In genomic region chr5:131795128-131795719, GRCh38 we compare ENCODE assay signal across 9 cellular contexts. TPM values are rescaled to one million over a fixed set of nuclear protein-coding genes. Genes with fewer than 3 reads are reported as not detected.
A peak's percentile ranks its signal among the peaks of the same experiment; 100 is the strongest.
DNase-seq lines count a peak whose midpoint lies in the region; ATAC-seq and TF ChIP-seq lines count a peak whose summit lies in the region.
"Had no signal": no experiment of that assay in that cellular context is flagged by ENCODE, and none has a peak within 500 bp of the region (broad histone marks: within the 10 kb centered on the region; RNA-seq: fewer than 3 reads in every experiment).

No MANE protein-coding gene starts in this region.

- 24 to 39% methylated on average over 7 of the region's 7 CpGs for WGBS in sigmoid colon, 2 donors

- H3K9me2 ChIP-seq in OCI-LY7 (ENCODE audit: insufficient read depth, low read length), result no peaks in the 10 kb centered on the region

- no peak for ATAC-seq in activated CD4-positive, CD25-positive, alpha-beta regulatory T cell treated with anti-CD3 and anti-CD28 coated beads, Interleukin-2, amount 50 U/mL, for 24 hours

- H3K9me3 ChIP-seq in OCI-LY7 (ENCODE audit: low read length) (no peaks in the 10 kb centered on the region), sigmoid colon (no peaks in the 10 kb centered on the region)

- intact Hi-C loops in OCI-LY7 (cut with micrococcal nuclease; ENCODE audit: unreplicated experiment), result loop anchor here (10.0 kb wide), 2 partner anchors 530 to 630 kb away; partner anchors contain the start of genes CDC42SE2 and HINT1
- intact Hi-C loops in sigmoid colon (cut with DNase I), result loop anchor here (5.0 to 10.0 kb wide), 3 partner anchors 217 to 630 kb away; partner anchors contain the start of genes ACSL6, CDC42SE2 and HINT1

- H2AFZ ChIP-seq in OCI-LY7 (ENCODE audit: low read length), result no peak overlapping the region

- POLR2A ChIA-PET in OCI-LY7 (lab: Charles Lee), result interaction anchor here (0.5 to 0.6 kb wide), 4 partner anchors 8 to 646 kb away, joined by 3 read pairs; no protein-coding TSS in a partner anchor

- H3K79me2 ChIP-seq in OCI-LY7 (ENCODE audit: insufficient read depth, low read depth, low read length), result peaks cover 58% of the 10 kb centered on the region

- H3K4me3 ChIP-seq in OCI-LY7 (ENCODE audit: low read depth, low read length, poor library complexity, severe bottlenecking) (peak overlapping the region; percentile 87), epithelial cell of proximal tubule (ENCODE audit: low read depth, low read length) (peak overlapping the region; percentile 96), sigmoid colon (peak overlapping the region in 3 of 4 donors; percentile 77 to 99 (median 98))

- no peak for TF ChIP-seq EP300 in sigmoid colon (IDR thresholded peaks at IDR 0.05)

- CTCF ChIA-PET in OCI-LY7 (lab: Charles Lee; ENCODE audit: unreplicated experiment), result no interaction called here

- peaks cover 23% of the 10 kb centered on the region for H4K20me1 ChIP-seq in OCI-LY7 (ENCODE audit: insufficient read depth, low read length)

- H3K27ac ChIP-seq in OCI-LY7 (ENCODE audit: low read depth, low read length, poor library complexity, severe bottlenecking), result no peak overlapping the region
- H3K27ac ChIP-seq in sigmoid colon, result peak overlapping the region in 2 of 4 donors; percentile 100

- TSS peak; percentile 71 for BruUV-seq in OCI-LY7 (replicated peaks; lab: Mats Ljungman, UMichigan)

- H3K4me1 ChIP-seq in OCI-LY7 (ENCODE audit: insufficient read depth, low read length, poor library complexity, severe bottlenecking) (peaks cover 35% of the 10 kb centered on the region), sigmoid colon (peaks cover 0 to 48% (median 33%) of the 10 kb centered on the region in 4 donors)

- no peak for TF ChIP-seq POLR2A in sigmoid colon (IDR thresholded peaks at IDR 0.05)

- H3K27me3 ChIP-seq in sigmoid colon, result no peaks in the 10 kb centered on the region

- H3K36me3 ChIP-seq in OCI-LY7 (ENCODE audit: insufficient read depth, low read length) (no peaks in the 10 kb centered on the region), sigmoid colon (no peaks in the 10 kb centered on the region)

- DNase-seq in GM10266 (ENCODE audit: extremely low spot score) (peak; percentile 30), OCI-LY7 (ENCODE audit: low spot score) (no peak), epithelial cell of proximal tubule (ENCODE audit: low read depth) (no peak), sigmoid colon (no peak), COLO668 (lab: John Stamatoyannopoulos, UW; ENCODE audit: unreplicated experiment) (no peak), NCI-H510A (lab: John Stamatoyannopoulos, UW) (no peak), NCI-H1930 (lab: John Stamatoyannopoulos, UW) (no peak)
- DNase-seq: activated CD4-positive, alpha-beta T cell treated with anti-CD3 and anti-CD28 coated beads, Interleukin-2, amount 50 U/mL, for 4 hours had no signal

- TF ChIP-seq CTCF in GM10266 (IDR thresholded peaks at IDR 0.05; ENCODE audit: control insufficient read depth, insufficient read depth, low read depth, missing control alignments) (no peak), OCI-LY7 (conservative IDR thresholded peaks at IDR 0.05; ENCODE audit: low read length) (no peak), epithelial cell of proximal tubule (conservative IDR thresholded peaks at IDR 0.05; ENCODE audit: low read depth, low read length) (no peak), sigmoid colon (IDR thresholded peaks at IDR 0.05) (no peak)

- peak overlapping the region; percentile 89 for H3K4me2 ChIP-seq in OCI-LY7 (ENCODE audit: low read length)

RNA-seq across cellular contexts. Expression of gene FNIP1, which starts 1.6 kb away (rescaled TPM):
- total RNA-seq in OCI-LY7 (2014; rRNA removed; shearing (Covaris generic)), result 16.1 and 19.4 TPM in 2 replicates
- total RNA-seq in OCI-LY7 (2022) (20.0 and 20.6 TPM in 2 replicates), epithelial cell of proximal tubule (14.4 and 15.6 TPM in 2 replicates), sigmoid colon (10 to 100 TPM; 46.4 to 74.4 (median 56.5) TPM)
- 1 to 10 TPM; 3.6 to 5.7 (median 4.2) TPM for polyA plus RNA-seq in sigmoid colon
